Comparison of ENCODE assay signal across 12 cellular contexts in the genomic region with DNA sequence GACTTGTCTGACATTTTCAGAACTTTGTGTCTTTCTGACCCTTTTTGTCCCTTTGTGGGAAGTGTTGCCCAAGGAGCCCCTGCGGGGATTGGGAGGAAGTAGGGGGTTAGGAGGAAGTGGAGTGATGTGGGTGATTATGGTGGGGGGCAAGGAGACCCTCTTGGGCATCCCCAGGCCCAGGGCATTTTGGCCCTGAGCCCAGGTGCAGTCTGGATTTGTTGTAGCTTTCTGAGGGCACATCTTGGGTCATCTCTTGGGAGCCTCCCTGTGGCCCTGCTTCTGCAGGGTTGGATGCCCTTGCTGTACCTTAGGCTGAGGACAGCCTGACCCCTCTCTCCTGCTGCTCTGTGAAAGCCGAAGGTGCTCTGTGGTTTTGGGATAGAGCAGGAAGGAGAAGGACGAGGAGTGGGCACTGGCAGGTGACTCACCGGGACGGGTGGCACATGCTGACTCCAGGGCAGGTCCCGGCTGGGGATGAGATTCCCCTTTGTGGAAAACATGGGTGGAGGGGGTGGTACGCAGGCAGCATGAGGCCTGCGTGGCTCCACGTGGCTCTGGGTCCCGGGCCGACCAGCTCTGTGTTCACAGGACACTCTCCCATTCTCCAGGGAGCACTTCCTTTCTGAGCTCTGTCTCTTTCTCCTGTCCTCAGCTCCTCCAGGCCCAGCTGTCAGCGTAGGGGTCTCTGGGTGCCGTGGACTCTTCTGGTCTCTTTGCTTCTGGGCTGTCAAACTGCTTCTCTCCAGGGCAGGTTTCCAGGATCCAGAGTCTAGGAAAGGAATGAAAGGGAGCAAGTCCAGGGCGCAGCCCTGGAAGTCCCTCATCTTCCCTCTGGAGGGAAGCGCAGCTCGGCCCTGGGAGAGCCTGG. TPM values are rescaled to one million over a fixed set of nuclear protein-coding genes. Genes with fewer than 3 reads are reported as not detected.
DNase-seq lines count a peak whose midpoint lies in the region; TF ChIP-seq lines count a peak whose summit lies in the region.
"Had no signal": no experiment of that assay in that cellular context is flagged by ENCODE, and none has a peak within 500 bp of the region (broad histone marks: within the 10 kb centered on the region; RNA-seq: fewer than 3 reads in every experiment).

No MANE protein-coding gene starts in this region.

- DNase-seq in H9 (no peak), SJSA1 (ENCODE audit: low read depth in 1 of 2, low spot score in 2 of 2) (no peak), esophagus squamous epithelium (lab: John Stamatoyannopoulos, UW) (no peak), sigmoid colon (peak; percentile 57), DMS79 (lab: John Stamatoyannopoulos, UW) (no peak), dedifferentiated amniotic fluid mesenchymal stem cell (ENCODE audit: extremely low spot score) (no peak)
- no peak for DNase-seq in activated CD4-positive, alpha-beta T cell treated with anti-CD3 and anti-CD28 coated beads, Interleukin-2, amount 50 U/mL, for 4 hours
- DNase-seq: NCI-H2107 had no signal

- H3K4ac ChIP-seq in H9 (ENCODE audit: low read depth, low read length) = no peak overlapping the region; the same call in 1 of the 2 replicates

- peaks cover 2 to 10% (median 7%) of the 10 kb centered on the region in 3 experiments; a peak in 6 of 7 replicates for H3K36me3 Mint-ChIP-seq in H9 (ENCODE audit: insufficient read depth in 1 of 3, low read depth in 3 of 3)
- H3K36me3 Mint-ChIP-seq: stimulated activated naive B cell treated with anti-CD40 and anti-IgM and Interleukin-4, amounts not matched to agents 10 μg/mL and 1 μg/mL and 100 μg/mL, for 72 hours had no signal

- no peaks in the 10 kb centered on the region for H3K27me3 ChIP-seq in H9 (ENCODE audit: insufficient read depth, low read length)
- H3K27me3 ChIP-seq in SJSA1 (replicated peaks) = no peaks in the 10 kb centered on the region
- H3K27me3 ChIP-seq in esophagus squamous epithelium = peaks cover 0 to 36% (median 0%) of the 10 kb centered on the region in 4 donors
- H3K27me3 ChIP-seq in sigmoid colon = peaks cover 0 to 2% (median 0%) of the 10 kb centered on the region in 3 donors

- no peak overlapping the region for H2BK5ac ChIP-seq in H9 (ENCODE audit: insufficient read length, low read length)

- no peaks in the 10 kb centered on the region for H3K9me3 Mint-ChIP-seq in H9
- H3K9me3 Mint-ChIP-seq: activated naive CD4-positive, alpha-beta T cell treated with anti-CD3 and anti-CD28 coated beads for 36 hours; CD4-positive, alpha-beta T cell; stimulated activated naive B cell treated with anti-CD40 and anti-IgM and Interleukin-4, amounts not matched to agents 10 μg/mL and 1 μg/mL and 100 μg/mL, for 72 hours had no signal

- no peak overlapping the region for H3K4me3 ChIP-seq in SJSA1
- no peak overlapping the region for H3K4me3 ChIP-seq in esophagus squamous epithelium
- no peak overlapping the region for H3K4me3 ChIP-seq in sigmoid colon

- H4K20me1 ChIP-seq in H9 (ENCODE audit: control insufficient read depth, insufficient read depth, insufficient read length) = no peaks in the 10 kb centered on the region

- peaks cover 11% of the 10 kb centered on the region for H3K79me1 ChIP-seq in H9 (ENCODE audit: insufficient read depth, low read depth, low read length, poor library complexity, severe bottlenecking)

- intact Hi-C loops in esophagus squamous epithelium (cut with DNase I) (loop anchor here (5.0 to 10.0 kb wide), 2 partner anchors 59 to 141 kb away; no protein-coding TSS in a partner anchor), sigmoid colon (cut with DNase I) (loop anchor here (5.0 kb wide), 1 partner anchor 134 kb away; no protein-coding TSS in a partner anchor)

- H3K56ac ChIP-seq in H9 (ENCODE audit: insufficient read length, low read depth, low read length) = no peak overlapping the region

- H3K36me3 ChIP-seq in SJSA1 (peaks cover 37% of the 10 kb centered on the region), esophagus squamous epithelium (no peaks in the 10 kb centered on the region), sigmoid colon (peaks cover 0 to 4% (median 0%) of the 10 kb centered on the region in 4 donors)

- TF ChIP-seq POLR2A in esophagus squamous epithelium (IDR thresholded peaks at IDR 0.05) (no peak), sigmoid colon (IDR thresholded peaks at IDR 0.05) (no peak)

- H3K23me2 ChIP-seq in H9 (ENCODE audit: insufficient read length, low read depth, low read length, poor library complexity, severe bottlenecking) = no peaks in the 10 kb centered on the region

- no peak overlapping the region for H2BK12ac ChIP-seq in H9 (ENCODE audit: insufficient read length, low read depth, low read length)

- peaks cover 42 to 44% of the 10 kb centered on the region in 2 experiments for H3K4me1 Mint-ChIP-seq in H9

- H3K9me3 ChIP-seq in H9 (ENCODE audit: control insufficient read depth, low read depth, low read length) (no peaks in the 10 kb centered on the region), SJSA1 (replicated peaks) (no peaks in the 10 kb centered on the region), esophagus squamous epithelium (no peaks in the 10 kb centered on the region), sigmoid colon (no peaks in the 10 kb centered on the region)

- H3K4me3 Mint-ChIP-seq in H9 = no peak overlapping the region

- no peak overlapping the region for H2AK5ac ChIP-seq in H9 (ENCODE audit: insufficient read length, low read length)

- peak overlapping the region; percentile 32 for H4K91ac ChIP-seq in H9 (ENCODE audit: insufficient read length, low read depth, low read length)

- H3K27ac ChIP-seq in H9 (ENCODE audit: insufficient read length, low read depth, low read length) (no peak overlapping the region), SJSA1 (peak overlapping the region; percentile 19; the same call in 1 of the 2 replicates), esophagus squamous epithelium (peak overlapping the region in 3 of 4 donors; percentile 31 to 55 (median 32)), sigmoid colon (peak overlapping the region in 2 of 4 donors; percentile 21 to 47)

- H3K23ac ChIP-seq in H9 (ENCODE audit: insufficient read length, low read depth, low read length) = no peak overlapping the region

- no peaks in the 10 kb centered on the region for H3K27me3 Mint-ChIP-seq in H9 (ENCODE audit: low read depth)

- H4K5ac ChIP-seq in H9 (ENCODE audit: insufficient read length, low read depth, low read length) = no peak overlapping the region

- H2BK20ac ChIP-seq in H9 (ENCODE audit: low read depth, low read length, poor library complexity, severe bottlenecking) = no peak overlapping the region

- TF ChIP-seq EP300 in sigmoid colon (IDR thresholded peaks at IDR 0.05) = no peak

- H3K27ac Mint-ChIP-seq in H9 = peak overlapping the region; percentile 26 to 92 (median 61); a peak in 5 of 7 replicates
- H3K27ac Mint-ChIP-seq: stimulated activated naive B cell treated with anti-CD40 and anti-IgM and Interleukin-4, amounts not matched to agents 10 μg/mL and 1 μg/mL and 100 μg/mL, for 72 hours had no signal

- H3K79me2 ChIP-seq in H9 (ENCODE audit: insufficient read depth, low read length) = peaks cover 13% of the 10 kb centered on the region; the same call in 1 of the 2 replicates

- no peak overlapping the region for H4K8ac ChIP-seq in H9 (replicated peaks; ENCODE audit: insufficient read length, low read depth, low read length)

- H3K4me2 ChIP-seq in H9 (ENCODE audit: insufficient read depth, insufficient read length, low read length) = no peak overlapping the region

- no peak overlapping the region for H2BK15ac ChIP-seq in H9 (ENCODE audit: low read depth, low read length)

- no peak overlapping the region for H2BK120ac ChIP-seq in H9 (ENCODE audit: low read depth, low read length, poor library complexity, severe bottlenecking)

- peak overlapping the region; percentile 10 for H3K18ac ChIP-seq in H9 (ENCODE audit: insufficient read length, low read depth, low read length)

- H3K4me1 ChIP-seq in H9 (ENCODE audit: insufficient read depth, low read length) = peaks cover 9% of the 10 kb centered on the region; the same call in 1 of the 2 replicates
- peaks cover 33% of the 10 kb centered on the region for H3K4me1 ChIP-seq in SJSA1 (replicated peaks)
- peaks cover 23 to 51% (median 45%) of the 10 kb centered on the region in 3 donors for H3K4me1 ChIP-seq in esophagus squamous epithelium
- H3K4me1 ChIP-seq in sigmoid colon = peaks cover 0 to 59% (median 50%) of the 10 kb centered on the region in 4 donors

- no peak overlapping the region for H3K9ac ChIP-seq in H9 (ENCODE audit: extremely low read depth, insufficient read length, low read length)

- no peak overlapping the region for H2AFZ ChIP-seq in H9 (ENCODE audit: low read length)

- no peak for TF ChIP-seq CTCF in H9 (conservative IDR thresholded peaks at IDR 0.05)
- TF ChIP-seq CTCF in esophagus squamous epithelium (IDR thresholded peaks at IDR 0.05) = no peak
- no peak for TF ChIP-seq CTCF in sigmoid colon (IDR thresholded peaks at IDR 0.05)

- no peak overlapping the region; the same call in 1 of the 2 replicates for H3K14ac ChIP-seq in H9 (ENCODE audit: insufficient read depth, low read length)

- WGBS in H9 (ENCODE audit: extremely low coverage, insufficient read length, low lambda C conversion rate) = no CpG with 5 or more reads among the region's 16 CpGs
- 34 to 45% methylated on average over 1 to 13 of the region's 16 CpGs for WGBS in esophagus squamous epithelium, 2 donors
- WGBS in sigmoid colon, 2 donors = 71 to 80% methylated on average over 16 of the region's 16 CpGs

- no peak overlapping the region for H3T11ph ChIP-seq in H9 (ENCODE audit: low read length)

RNA-seq across cellular contexts. Expression of a gene that starts 11.8 kb away (rescaled TPM):
- total RNA-seq in H9 (2021) (125 and 133 TPM in 2 replicates), esophagus squamous epithelium (10 to 100 TPM; 12.9 to 21.9 (median 19.1) TPM), sigmoid colon (10 to 100 TPM; 20.4 to 59.8 (median 36.7) TPM)
- total RNA-seq in SJSA1 (2014; rRNA removed; shearing (Covaris generic)) = 81.2 and 148 TPM in 2 replicates
- 10 to 100 TPM; 15.7 to 38.6 (median 16.8) TPM for polyA plus RNA-seq in sigmoid colon
- total RNA-seq: CD4-positive, alpha-beta T cell had no signal

RNA-seq across cellular contexts. Expression of a gene that starts 57.1 kb away (rescaled TPM):
- 1.9 and 2.5 TPM in 2 replicates for total RNA-seq in H9 (2021)
- 0.09 TPM in 1 of 2 replicates, not detected in the other for total RNA-seq in SJSA1 (2014; rRNA removed; shearing (Covaris generic))
- total RNA-seq in esophagus squamous epithelium = 10 to 100 TPM in 2 of 4 donors, 1 to 10 TPM in 1, under 1 TPM in 1; 0.38 to 20.9 (median 9.3) TPM
- total RNA-seq in sigmoid colon = 10 to 100 TPM in 1 of 4 donors, 1 to 10 TPM in 3; 3.6 to 10.0 (median 5.9) TPM
- polyA plus RNA-seq in sigmoid colon = 1 to 10 TPM in 2 of 3 donors, under 1 TPM in 1; 0.60 to 1.2 (median 1.1) TPM
- total RNA-seq: activated naive CD4-positive, alpha-beta T cell treated with anti-CD3 and anti-CD28 coated beads for 36 hours; CD4-positive, alpha-beta T cell; T-helper 1 cell treated with Interleukin-12 subunit alpha and Interleukin-12 subunit beta and Interleukin-4 antibody, amounts not matched to agents 30 ng/mL and 1 ng/mL, for 36 hours had no signal
